Comparison of ENCODE assay signal across 25 cellular contexts in genomic region chr9:85872444-85872843, GRCh38.
A peak's percentile ranks its signal among the peaks of the same experiment; 100 is the strongest.
DNase-seq lines count a peak whose midpoint lies in the region; ATAC-seq, FAIRE-seq and TF ChIP-seq lines count a peak whose summit lies in the region.
"Had no signal": no experiment of that assay in that cellular context is flagged by ENCODE, and none has a peak within 500 bp of the region (broad histone marks: within the 10 kb centered on the region; RNA-seq: fewer than 3 reads in every experiment).

No MANE protein-coding gene starts in this region.

- no peak for FAIRE-seq in H1 (lab: Jason Lieb, UNC)
- FAIRE-seq: A549, G401.6, GM12891, GM19239, HepG2 had no signal

- H3K9ac ChIP-seq in H1 (replicated peaks in 1 of 4; ENCODE audit: extremely low read depth in 1 of 4, low read depth in 3 of 4, low read length in 3 of 4), result no peak overlapping the region
- no peak overlapping the region for H3K9ac ChIP-seq in neural progenitor cell
- H3K9ac ChIP-seq: BLaER1 had no signal

- H3K4me3 ChIP-seq in A673 (ENCODE audit: low read depth, low read length, poor library complexity, severe bottlenecking), result no peak overlapping the region
- no peak overlapping the region for H3K4me3 ChIP-seq in H1 (ENCODE audit: extremely low read depth in 1 of 4, insufficient read depth in 2 of 4, low read depth in 3 of 4, low read length in 4 of 4)
- no peak overlapping the region for H3K4me3 ChIP-seq in neural progenitor cell
- H3K4me3 ChIP-seq: A549, BLaER1, GM23338 had no signal

- no peak for TF ChIP-seq EP300 in H1 (IDR thresholded peaks at IDR 0.05; ENCODE audit: borderline replicate concordance in 1 of 2, low read depth in 2 of 2, low read length in 2 of 2)

- peaks cover 47 to 52% of the 10 kb centered on the region in 2 donors for H3K4me1 Mint-ChIP-seq in immature natural killer cell
- H3K4me1 Mint-ChIP-seq in neural progenitor cell, result peaks cover 7% of the 10 kb centered on the region

- H3K9me3 ChIP-seq in A673 (ENCODE audit: low read depth, low read length, poor library complexity, severe bottlenecking), result no peaks in the 10 kb centered on the region
- no peaks in the 10 kb centered on the region for H3K9me3 ChIP-seq in H1 (ENCODE audit: insufficient read depth in 2 of 2, low read depth in 1 of 2, low read length in 1 of 2)
- no peaks in the 10 kb centered on the region for H3K9me3 ChIP-seq in neural progenitor cell (ENCODE audit: low read depth)
- H3K9me3 ChIP-seq: A549, BLaER1 had no signal

- H3K36me3 ChIP-seq in A673 (ENCODE audit: insufficient read depth, low read length, poor library complexity, severe bottlenecking) (no peaks in the 10 kb centered on the region), H1 (ENCODE audit: control insufficient read depth in 2 of 4, insufficient read depth in 4 of 4, low read length in 3 of 4) (no peaks in the 10 kb centered on the region), neural progenitor cell (no peaks in the 10 kb centered on the region)
- H3K36me3 ChIP-seq: BLaER1 had no signal

- ATAC-seq in HG02610 (IDR thresholded peaks at IDR 0.05; ENCODE audit: unreplicated experiment), result no peak
- no peak for ATAC-seq in Right ventricle myocardium superior (ENCODE audit: poor library complexity)
- no peak for ATAC-seq in GM21423 (IDR thresholded peaks at IDR 0.05; ENCODE audit: unreplicated experiment)
- ATAC-seq: A549; CD8-positive, alpha-beta T cell; GM23338; HCT116; HepG2 had no signal

- H3K79me1 ChIP-seq in H1 (ENCODE audit: low read depth, low read length), result no peaks in the 10 kb centered on the region

- H3K4me2 ChIP-seq in H1 (ENCODE audit: insufficient read depth in 1 of 2, low read depth in 2 of 2, low read length in 2 of 2), result no peak overlapping the region
- no peak overlapping the region for H3K4me2 ChIP-seq in neural progenitor cell
- H3K4me2 ChIP-seq: A549, BLaER1, GM23338 had no signal

- H3K4me1 ChIP-seq in A673 (ENCODE audit: insufficient read depth, low read length, poor library complexity, severe bottlenecking) (peaks cover 37% of the 10 kb centered on the region), H1 (replicated peaks in 1 of 4; ENCODE audit: control insufficient read depth in 3 of 4, insufficient read depth in 4 of 4, low read length in 3 of 4) (peaks cover 0 to 6% (median 0%) of the 10 kb centered on the region in 4 experiments; a peak in 2 of 7 replicates), neural progenitor cell (peaks cover 7% of the 10 kb centered on the region)
- H3K4me1 ChIP-seq: A549, BLaER1 had no signal

- H2BK12ac ChIP-seq in H1 (ENCODE audit: low read depth, low read length), result no peak overlapping the region

- 94% methylated on average over 6 of the region's 6 CpGs; no CpG with 5 or more reads in 1 of the 2 experiments for WGBS in H1 (ENCODE audit: extremely low coverage in 1 of 2, insufficient coverage in 1 of 2, insufficient read length in 1 of 2, insufficient replicate concordance in 2 of 2, low coverage in 1 of 2, low lambda C conversion rate in 2 of 2, missing lambda C conversion rate in 1 of 2), 2 experiments

- no peak overlapping the region for H2BK120ac ChIP-seq in H1 (replicated peaks; ENCODE audit: low read depth, low read length)

- H2BK20ac ChIP-seq in H1 (ENCODE audit: low read length), result no peak overlapping the region

- H3K4ac ChIP-seq in H1 (replicated peaks; ENCODE audit: insufficient read length, low read depth, low read length), result no peak overlapping the region

- H3K27me3 ChIP-seq in A673 (replicated peaks; ENCODE audit: insufficient read depth, low read depth, low read length, poor library complexity), result no peaks in the 10 kb centered on the region
- H3K27me3 ChIP-seq in H1 (replicated peaks in 1 of 4; ENCODE audit: control insufficient read depth in 3 of 4, extremely low read depth in 1 of 4, insufficient read depth in 3 of 4, low read length in 3 of 4), result no peaks in the 10 kb centered on the region
- no peaks in the 10 kb centered on the region for H3K27me3 ChIP-seq in neural progenitor cell
- H3K27me3 ChIP-seq: BLaER1 had no signal

- no peak overlapping the region for H4K8ac ChIP-seq in H1 (ENCODE audit: extremely low read depth, insufficient read depth, low read length)

- H2BK5ac ChIP-seq in H1 (ENCODE audit: low read depth, low read length), result no peak overlapping the region

- BruUV-seq in A673 (replicated peaks; lab: Mats Ljungman, UMichigan), result no TSS peak

- peak; percentile 33 for DNase-seq in A673 (ENCODE audit: low spot score)
- DNase-seq in HT1080 (ENCODE audit: low read depth), result peak; percentile 24
- DNase-seq in H1 (ENCODE audit: low read depth in 1 of 2, low spot score in 2 of 2), result no peak
- DNase-seq in immature natural killer cell, result no peak
- no peak for DNase-seq in neural progenitor cell (ENCODE audit: low spot score)
- DNase-seq in Right ventricle myocardium superior, result no peak
- DNase-seq: Calu3; CD8-positive, alpha-beta T cell; DMS79 treated with DMSO at 0.1 percent for 48 hours; EL; H7; HFFc6 had no signal

- no peaks in the 10 kb centered on the region for H4K20me1 ChIP-seq in H1 (replicated peaks in 1 of 2; ENCODE audit: control insufficient read depth in 1 of 2, insufficient read depth in 2 of 2, low read length in 2 of 2)
- no peaks in the 10 kb centered on the region for H4K20me1 ChIP-seq in neural progenitor cell (ENCODE audit: low read depth)
- H4K20me1 ChIP-seq: BLaER1 had no signal

- TF ChIP-seq POLR2A in H1 (IDR thresholded peaks at IDR 0.05; ENCODE audit: control extremely low read depth in 1 of 2, low read depth in 2 of 2, low read length in 2 of 2), result no peak

- intact Hi-C loops in A673 (cut with micrococcal nuclease; ENCODE audit: unreplicated experiment), result no loop called here
- intact Hi-C loops in Right ventricle myocardium superior (cut with DNase I), result no loop called here

- H3K79me2 ChIP-seq in H1 (ENCODE audit: control insufficient read depth in 1 of 2, insufficient read depth in 2 of 2, low read length in 2 of 2) (no peaks in the 10 kb centered on the region), neural progenitor cell (ENCODE audit: low read depth) (no peaks in the 10 kb centered on the region)

- H3K27me3 Mint-ChIP-seq in immature natural killer cell (ENCODE audit: low read depth in 3 of 3) (peaks cover 0 to 2% (median 0%) of the 10 kb centered on the region in 3 donors), neural progenitor cell (ENCODE audit: insufficient read depth, low read depth) (no peaks in the 10 kb centered on the region)
- H3K27me3 Mint-ChIP-seq: IgD-negative memory B cell had no signal

- no peak overlapping the region for H4K5ac ChIP-seq in H1 (ENCODE audit: insufficient read length, low read depth, low read length)

- no peak overlapping the region for H3K56ac ChIP-seq in H1 (replicated peaks; ENCODE audit: insufficient read length, low read depth, low read length)

- no peak for TF ChIP-seq RAD21 in H1 (IDR thresholded peaks at IDR 0.05 in 1 of 2, conservative IDR thresholded peaks at IDR 0.05 in 1 of 2; ENCODE audit: low read depth in 2 of 2, low read length in 2 of 2)

- no peaks in the 10 kb centered on the region for H3K36me3 Mint-ChIP-seq in immature natural killer cell
- no peaks in the 10 kb centered on the region for H3K36me3 Mint-ChIP-seq in neural progenitor cell
- H3K36me3 Mint-ChIP-seq: CD14-positive monocyte; CD8-positive, alpha-beta T cell had no signal

- peak overlapping the region; percentile 56 for H4K91ac ChIP-seq in H1 (replicated peaks; ENCODE audit: insufficient read length, low read length)

- no peak overlapping the region for H3K18ac ChIP-seq in H1 (ENCODE audit: extremely low read depth, low read length)

- CTCF ChIA-PET in A673 (lab: Charles Lee) (no interaction called here), H1 (lab: Charles Lee; ENCODE audit: partially characterized antibody) (interaction anchor here (0.6 kb wide), 1 partner anchor 15 kb away, joined by 3 read pairs; no protein-coding TSS in a partner anchor)

- no peak overlapping the region for H3K23ac ChIP-seq in H1 (ENCODE audit: insufficient read length)

- H3K27ac ChIP-seq in A673 (ENCODE audit: low read depth, low read length, poor library complexity, severe bottlenecking) (no peak overlapping the region), H1 (ENCODE audit: low read depth, low read length) (no peak overlapping the region), neural progenitor cell (no peak overlapping the region)
- H3K27ac ChIP-seq: 22Rv1, A549, BLaER1 had no signal

- H3F3A ChIP-seq in neural progenitor cell (ENCODE audit: low read depth), result no peaks in the 10 kb centered on the region

- no peaks in the 10 kb centered on the region for H3K23me2 ChIP-seq in H1 (ENCODE audit: low read depth, low read length)

- no peak for TF ChIP-seq CTCF in A673 (conservative IDR thresholded peaks at IDR 0.05; ENCODE audit: low read depth, low read length)
- no peak for TF ChIP-seq CTCF in H1 (IDR thresholded peaks at IDR 0.05; ENCODE audit: control extremely low read depth in 1 of 3, insufficient read depth in 1 of 3, low read depth in 1 of 3, low read length in 3 of 3)
- no peak for TF ChIP-seq CTCF in neural progenitor cell (IDR thresholded peaks at IDR 0.05)

- H2BK15ac ChIP-seq in H1 (ENCODE audit: low read length), result no peak overlapping the region

- POLR2A ChIA-PET in A673 (lab: Charles Lee; ENCODE audit: low non-redundant PET) (no interaction called here), H1 (lab: Charles Lee; ENCODE audit: partially characterized antibody) (interaction anchor here (1.2 kb wide), 1 partner anchor 27 kb away, joined by 3 read pairs; no protein-coding TSS in a partner anchor)

- H3K4me3 Mint-ChIP-seq in immature natural killer cell (peak overlapping the region in 2 of 5 donors; percentile 5 to 30), neural progenitor cell (no peak overlapping the region)
- H3K4me3 Mint-ChIP-seq: CD14-positive monocyte; CD8-positive, alpha-beta T cell; GM23338; HFFc6; IgD-negative memory B cell had no signal

- H2AFZ ChIP-seq in H1 (ENCODE audit: low read length), result no peak overlapping the region
- no peak overlapping the region for H2AFZ ChIP-seq in neural progenitor cell (replicated peaks)
- H2AFZ ChIP-seq: GM23338 had no signal

- H2AK5ac ChIP-seq in H1 (ENCODE audit: low read depth, low read length), result no peak overlapping the region

- H3K27ac Mint-ChIP-seq in immature natural killer cell (peak overlapping the region in 5 of 6 donors; percentile 14 to 75 (median 31)), neural progenitor cell (no peak overlapping the region)
- H3K27ac Mint-ChIP-seq: CD14-positive monocyte; CD8-positive, alpha-beta T cell; GM23338; HFFc6; IgD-negative memory B cell had no signal

- H3K9me3 Mint-ChIP-seq in immature natural killer cell, result peaks cover 0 to 4% (median 0%) of the 10 kb centered on the region in 6 donors
- H3K9me3 Mint-ChIP-seq in neural progenitor cell, result no peaks in the 10 kb centered on the region
- H3K9me3 Mint-ChIP-seq: CD8-positive, alpha-beta T cell; GM23338; HFFc6; IgD-negative memory B cell had no signal

- H3K14ac ChIP-seq in H1 (ENCODE audit: insufficient read length), result no peak overlapping the region

TF ChIP-seq in H1, 55 proteins besides CTCF, POLR2A, EP300 and RAD21 (continues in another document):
- TF ChIP-seq RFX5 (IDR thresholded peaks at IDR 0.05; ENCODE audit: borderline replicate concordance, low read depth, low read length) (no peak), CBX5 (IDR thresholded peaks at IDR 0.05; ENCODE audit: low read depth, low read length) (no peak), JUND (IDR thresholded peaks at IDR 0.05; ENCODE audit: low read length) (no peak)

Comparison
In these comparisons a context has a peak if more than half of its experiments do, and no peak if none do; other contexts are left out.
1. DNase-seq: peak in A673 (single experiment) and HT1080 (single experiment); none in H1 (0 of 2), immature natural killer cell (0 of 3), neural progenitor cell (single experiment) and Right ventricle myocardium superior (single experiment).